Comparison of ENCODE assay signal across 8 cellular contexts in genomic region chr17:64781394-64781793, GRCh38.
DNase-seq lines count a peak whose midpoint lies in the region; ATAC-seq, FAIRE-seq and TF ChIP-seq lines count a peak whose summit lies in the region.

No MANE protein-coding gene starts in this region.

- peak overlapping the region; percentile 69 for H2AFZ ChIP-seq in astrocyte (ENCODE audit: low read depth, low read length)

- no peaks in the 10 kb centered on the region for H3K9me3 ChIP-seq in astrocyte (ENCODE audit: insufficient read depth, low read depth, low read length)

- peaks cover 11% of the 10 kb centered on the region for H3K27me3 Mint-ChIP-seq in astrocyte (ENCODE audit: low read depth, unreplicated experiment)
- peaks cover 6 to 12% of the 10 kb centered on the region in 2 donors for H3K27me3 Mint-ChIP-seq in stimulated activated naive B cell treated with anti-CD40 and anti-IgM and Interleukin-4, amounts not matched to agents 10 μg/mL and 1 μg/mL and 100 μg/mL, for 72 hours

- no peaks in the 10 kb centered on the region for H3K79me2 ChIP-seq in astrocyte (ENCODE audit: insufficient read depth, low read length)

- peak in 1 of 2 donors; percentile 26 for ATAC-seq in stimulated activated naive B cell treated with anti-CD40 and anti-IgM and Interleukin-4, amounts not matched to agents 10 μg/mL and 1 μg/mL and 100 μg/mL, for 72 hours (replicated peaks)

- H3K27ac ChIP-seq in RWPE1 = peak overlapping the region; percentile 86
- H3K27ac ChIP-seq in astrocyte (ENCODE audit: low read depth, low read length) = no peak overlapping the region

- peaks cover 35% of the 10 kb centered on the region for H3K4me1 ChIP-seq in astrocyte (ENCODE audit: insufficient read depth, low read length)

- H3K4me2 ChIP-seq in astrocyte (ENCODE audit: low read length) = peak overlapping the region; percentile 87

- H3K36me3 Mint-ChIP-seq in astrocyte (ENCODE audit: low read depth, unreplicated experiment) = peaks cover 12% of the 10 kb centered on the region
- H3K36me3 Mint-ChIP-seq in stimulated activated naive B cell treated with anti-CD40 and anti-IgM and Interleukin-4, amounts not matched to agents 10 μg/mL and 1 μg/mL and 100 μg/mL, for 72 hours = peaks cover 22 to 28% of the 10 kb centered on the region in 2 donors

- POLR2A ChIA-PET in RWPE1 (lab: Yijun Ruan, JAX; ENCODE audit: low non-redundant PET) = no interaction called here

- CTCF ChIA-PET in RWPE1 (lab: Yijun Ruan, JAX) = interaction anchor here (0.6 to 0.7 kb wide), 2 partner anchors 57 to 181 kb away, joined by 3 read pairs; no protein-coding TSS in a partner anchor

- DNase-seq in GM20000 (ENCODE audit: low spot score) (peak; percentile 35), RWPE1 (ENCODE audit: low spot score) (peak; percentile 19), astrocyte (ENCODE audit: low read depth) (peak; percentile 14), iPS-NIHi7 (ENCODE audit: extremely low spot score) (peak; percentile 33), erythroblast (lab: John Stamatoyannopoulos, UW) (no peak), H4 (ENCODE audit: low spot score) (no peak), NCI-H1694 treated with DMSO at 0.1 percent for 48 hours (lab: John Stamatoyannopoulos, UW) (no peak)
- no peak for DNase-seq in stimulated activated naive B cell treated with anti-CD40 and anti-IgM and Interleukin-4, amounts not matched to agents 10 μg/mL and 1 μg/mL and 100 μg/mL, for 72 hours

- H3K4me1 Mint-ChIP-seq in astrocyte (ENCODE audit: low read depth, unreplicated experiment) = peaks cover 16% of the 10 kb centered on the region
- H3K4me1 Mint-ChIP-seq in stimulated activated naive B cell treated with anti-CD40 and anti-IgM and Interleukin-4, amounts not matched to agents 10 μg/mL and 1 μg/mL and 100 μg/mL, for 72 hours = peaks cover 27 to 61% of the 10 kb centered on the region in 2 donors

- no peak for TF ChIP-seq POLR2A in erythroblast (IDR thresholded peaks at IDR 0.05; ENCODE audit: low read length)

- peak overlapping the region; percentile 23 for H3K4me3 ChIP-seq in astrocyte (ENCODE audit: insufficient read depth, low read depth, low read length)

- H3K27me3 ChIP-seq in astrocyte (ENCODE audit: insufficient read depth, low read length) = peaks cover 26% of the 10 kb centered on the region

- FAIRE-seq in astrocyte (lab: Jason Lieb, UNC) = no peak

- H3K36me3 ChIP-seq in astrocyte (ENCODE audit: insufficient read depth, low read length) = no peaks in the 10 kb centered on the region

- no peaks in the 10 kb centered on the region for H3K9me3 Mint-ChIP-seq in astrocyte (ENCODE audit: unreplicated experiment)
- no peaks in the 10 kb centered on the region for H3K9me3 Mint-ChIP-seq in stimulated activated naive B cell treated with anti-CD40 and anti-IgM and Interleukin-4, amounts not matched to agents 10 μg/mL and 1 μg/mL and 100 μg/mL, for 72 hours

- no peak overlapping the region for H3K4me3 Mint-ChIP-seq in astrocyte (ENCODE audit: unreplicated experiment)
- H3K4me3 Mint-ChIP-seq in stimulated activated naive B cell treated with anti-CD40 and anti-IgM and Interleukin-4, amounts not matched to agents 10 μg/mL and 1 μg/mL and 100 μg/mL, for 72 hours = peak overlapping the region; percentile 71 to 79

- peak overlapping the region; percentile 27 for H3K9ac ChIP-seq in astrocyte (ENCODE audit: low read length)

- no peak for TF ChIP-seq CTCF in GM20000 (IDR thresholded peaks at IDR 0.05; ENCODE audit: extremely low read depth, missing control alignments)
- no peak for TF ChIP-seq CTCF in RWPE1 (conservative IDR thresholded peaks at IDR 0.05; ENCODE audit: low read depth)
- TF ChIP-seq CTCF in astrocyte (IDR thresholded peaks at IDR 0.05; ENCODE audit: insufficient read depth, low read depth, low read length) = no peak

- no peak overlapping the region for H3K27ac Mint-ChIP-seq in astrocyte (ENCODE audit: unreplicated experiment)
- no peak overlapping the region for H3K27ac Mint-ChIP-seq in stimulated activated naive B cell treated with anti-CD40 and anti-IgM and Interleukin-4, amounts not matched to agents 10 μg/mL and 1 μg/mL and 100 μg/mL, for 72 hours

- H4K20me1 ChIP-seq in astrocyte (ENCODE audit: insufficient read depth, low read length) = peaks cover 11% of the 10 kb centered on the region

Comparison
In these comparisons a context has a peak if more than half of its experiments do, and no peak if none do; other contexts are left out.
1. DNase-seq: peak in GM20000 (single experiment), RWPE1 (single experiment), astrocyte (single experiment) and iPS-NIHi7 (single experiment); none in stimulated activated naive B cell treated with anti-CD40 and anti-IgM and Interleukin-4, amounts not matched to agents 10 μg/mL and 1 μg/mL and 100 μg/mL, for 72 hours (single experiment), erythroblast (0 of 2), H4 (single experiment) and NCI-H1694 treated with DMSO at 0.1 percent for 48 hours (single experiment).